ENCODE assay signal across 34 cellular contexts in genomic region chr16:212999-213398, GRCh38. TPM values are rescaled to one million over a fixed set of nuclear protein-coding genes. Genes with fewer than 3 reads are reported as not detected.
DNase-seq lines count a peak whose midpoint lies in the region; ATAC-seq and TF ChIP-seq lines count a peak whose summit lies in the region.
"Had no signal": no experiment of that assay in that cellular context is flagged by ENCODE, and none has a peak within 500 bp of the region (broad histone marks: within the 10 kb centered on the region; RNA-seq: fewer than 3 reads in every experiment).

No MANE protein-coding gene starts in this region.

- peaks cover 0 to 100% (median 99%) of the 10 kb centered on the region in 9 donors for H3K36me3 ChIP-seq in heart left ventricle

- intact Hi-C loops in heart left ventricle (cut with DNase I) (no loop called here), cardiac septum (cut with DNase I) (no loop called here)

- H3K4me1 Mint-ChIP-seq in stimulated activated effector memory CD8-positive, alpha-beta T cell treated with anti-CD3 and anti-CD28 coated beads, Interleukin-12 subunit alpha, Interleukin-12 subunit beta, amount 100 ng/mL, for 72 hours, result peaks cover 5% of the 10 kb centered on the region
- H3K4me1 Mint-ChIP-seq: activated CD4-positive, alpha-beta memory T cell treated with anti-CD3 and anti-CD28 coated beads, Interleukin-2, amount 10 ng/mL, durations not matched to agents 7 days and 5 days had no signal

- H3K4me1 ChIP-seq in heart left ventricle, result peaks cover 0 to 20% (median 7%) of the 10 kb centered on the region in 12 donors
- H3K4me1 ChIP-seq: breast epithelium, Caco-2, colonic mucosa, upper lobe of right lung had no signal

- TF ChIP-seq CTCF in heart left ventricle (IDR thresholded peaks at IDR 0.05), result no peak

- H3K9me3 ChIP-seq in heart left ventricle, result no peaks in the 10 kb centered on the region
- H3K9me3 ChIP-seq: breast epithelium, Caco-2, colonic mucosa, upper lobe of right lung had no signal

- DNase-seq in heart left ventricle, result no peak
- no peak for DNase-seq in cardiac septum (ENCODE audit: low spot score)
- DNase-seq in astrocyte of the hippocampus (ENCODE audit: low read depth, low spot score), result peak; percentile 30
- DNase-seq in iris pigment epithelial cell (ENCODE audit: low read depth), result peak; percentile 41
- DNase-seq in stimulated activated effector memory CD8-positive, alpha-beta T cell treated with anti-CD3 and anti-CD28 coated beads, Interleukin-12 subunit alpha, Interleukin-12 subunit beta, amount 100 ng/mL, for 72 hours (ENCODE audit: low spot score in 2 of 2), result no peak
- DNase-seq in NCI-H128 (lab: John Stamatoyannopoulos, UW; ENCODE audit: unreplicated experiment), result no peak
- no peak for DNase-seq in GM03348 (ENCODE audit: low spot score)
- no peak for DNase-seq in islet precursor cell
- DNase-seq: activated CD4-positive, alpha-beta memory T cell treated with anti-CD3 and anti-CD28 coated beads, Interleukin-2, amount 10 ng/mL, durations not matched to agents 7 days and 5 days; activated CD4-positive, CD25-positive, alpha-beta regulatory T cell; activated effector memory CD4-positive, alpha-beta T cell treated with anti-CD3 and anti-CD28 coated beads, Interleukin-2, amount 50 U/mL, for 16 hours; activated naive CD8-positive, alpha-beta T cell treated with anti-CD3 and anti-CD28 coated beads, Interleukin-2, amount 50 U/mL, for 24 hours; C1 segment of cervical spinal cord; Caco-2; colonic mucosa; effector CD8-positive, alpha-beta T cell; foreskin fibroblast; GDM1; immature natural killer cell; naive thymus-derived CD8-positive, alpha-beta T cell; NCI-H1417; NCI-H2029 treated with DMSO at 0.1 percent for 48 hours; NCI-H2227 treated with DMSO at 0.1 percent for 48 hours; occipital lobe; small intestine; stimulated activated CD4-positive, alpha-beta T cell treated with anti-CD3 and anti-CD28 coated beads, Interleukin-2, amount 100 ng/mL, for 24 hours; T-helper 1 cell; upper lobe of right lung had no signal

- peak overlapping the region; percentile 72 for H3K27ac Mint-ChIP-seq in stimulated activated effector memory CD8-positive, alpha-beta T cell treated with anti-CD3 and anti-CD28 coated beads, Interleukin-12 subunit alpha, Interleukin-12 subunit beta, amount 100 ng/mL, for 72 hours
- H3K27ac Mint-ChIP-seq: activated CD4-positive, alpha-beta memory T cell treated with anti-CD3 and anti-CD28 coated beads, Interleukin-2, amount 10 ng/mL, durations not matched to agents 7 days and 5 days; activated naive CD8-positive, alpha-beta T cell treated with anti-CD3 and anti-CD28 coated beads, Interleukin-2, amount 50 U/mL, for 24 hours had no signal

- peaks cover 100% of the 10 kb centered on the region for H3K36me3 Mint-ChIP-seq in stimulated activated effector memory CD8-positive, alpha-beta T cell treated with anti-CD3 and anti-CD28 coated beads, Interleukin-12 subunit alpha, Interleukin-12 subunit beta, amount 100 ng/mL, for 72 hours

- peak overlapping the region in 5 of 12 donors; percentile 15 to 42 (median 21) for H3K27ac ChIP-seq in heart left ventricle
- H3K27ac ChIP-seq: breast epithelium, colonic mucosa, hepatocyte, upper lobe of right lung had no signal

- peak in 3 of 4 donors; percentile 53 to 80 (median 73) for ATAC-seq in heart left ventricle
- ATAC-seq in stimulated activated effector memory CD8-positive, alpha-beta T cell treated with anti-CD3 and anti-CD28 coated beads, Interleukin-12 subunit alpha, Interleukin-12 subunit beta, amount 100 ng/mL, for 72 hours, result no peak
- ATAC-seq: activated naive CD8-positive, alpha-beta T cell treated with anti-CD3 and anti-CD28 coated beads, Interleukin-2, amount 50 U/mL, for 24 hours; naive thymus-derived CD8-positive, alpha-beta T cell; upper lobe of right lung had no signal

- H3K4me3 Mint-ChIP-seq in stimulated activated effector memory CD8-positive, alpha-beta T cell treated with anti-CD3 and anti-CD28 coated beads, Interleukin-12 subunit alpha, Interleukin-12 subunit beta, amount 100 ng/mL, for 72 hours, result no peak overlapping the region
- H3K4me3 Mint-ChIP-seq: activated CD4-positive, alpha-beta memory T cell treated with anti-CD3 and anti-CD28 coated beads, Interleukin-2, amount 10 ng/mL, durations not matched to agents 7 days and 5 days; activated naive CD8-positive, alpha-beta T cell treated with anti-CD3 and anti-CD28 coated beads, Interleukin-2, amount 50 U/mL, for 24 hours; immature natural killer cell; naive thymus-derived CD8-positive, alpha-beta T cell had no signal

- TF ChIP-seq POLR2A in heart left ventricle (IDR thresholded peaks at IDR 0.05), result no peak

- 81 to 89% (median 85%) methylated on average over 3 of the region's 3 CpGs for WGBS in heart left ventricle, 4 donors

- no peaks in the 10 kb centered on the region for H3K9me3 Mint-ChIP-seq in stimulated activated effector memory CD8-positive, alpha-beta T cell treated with anti-CD3 and anti-CD28 coated beads, Interleukin-12 subunit alpha, Interleukin-12 subunit beta, amount 100 ng/mL, for 72 hours
- H3K9me3 Mint-ChIP-seq: activated CD4-positive, alpha-beta memory T cell treated with anti-CD3 and anti-CD28 coated beads, Interleukin-2, amount 10 ng/mL, durations not matched to agents 7 days and 5 days; activated naive CD8-positive, alpha-beta T cell treated with anti-CD3 and anti-CD28 coated beads, Interleukin-2, amount 50 U/mL, for 24 hours; immature natural killer cell; naive thymus-derived CD8-positive, alpha-beta T cell had no signal

- no peaks in the 10 kb centered on the region for H3K27me3 ChIP-seq in heart left ventricle
- H3K27me3 ChIP-seq: breast epithelium, colonic mucosa, hepatocyte, upper lobe of right lung had no signal

- H3K4me3 ChIP-seq in heart left ventricle, result no peak overlapping the region
- H3K4me3 ChIP-seq: breast epithelium, colonic mucosa, hepatocyte, upper lobe of right lung had no signal

RNA-seq across cellular contexts. Expression of gene LUC7L, which starts 16.2 kb away (rescaled TPM):
- total RNA-seq in heart left ventricle (10 to 100 TPM; 12.5 to 26.8 (median 19.4) TPM), cardiac septum (30.9 TPM)
- 10 to 100 TPM; 17.7 to 47.5 TPM for polyA plus RNA-seq in heart left ventricle

RNA-seq across cellular contexts. Expression of gene FAM234A, which starts 21.6 kb away (rescaled TPM):
- 100 to 1,000 TPM; 132 to 201 (median 148) TPM for total RNA-seq in heart left ventricle
- polyA plus RNA-seq in heart left ventricle, result 100 to 1,000 TPM; 110 to 124 TPM
- total RNA-seq in cardiac septum, result 137 TPM

RNA-seq across cellular contexts. Expression of gene HBQ1, which starts 32.7 kb away (rescaled TPM):
- total RNA-seq in heart left ventricle (not detected), cardiac septum (not detected)
- not detected for polyA plus RNA-seq in heart left ventricle
- total RNA-seq: activated CD4-positive, alpha-beta memory T cell treated with anti-CD3 and anti-CD28 coated beads, Interleukin-2, amount 10 ng/mL, durations not matched to agents 7 days and 5 days; breast epithelium; colonic mucosa; hepatocyte; HT-29; naive thymus-derived CD8-positive, alpha-beta T cell; subcutaneous adipose tissue; upper lobe of right lung had no signal
- polyA plus RNA-seq: esophagus, liver, small intestine had no signal

RNA-seq across cellular contexts. Expression of gene HBA1, which starts 36.5 kb away (rescaled TPM):
- total RNA-seq in heart left ventricle, result 1,000 to 10,000 TPM in 1 of 9 donors, 100 to 1,000 TPM in 7, 10 to 100 TPM in 1; 74.1 to 1,031 (median 259) TPM
- 10 to 100 TPM in 1 of 2 donors, 1 to 10 TPM in 1; 1.8 to 32.6 TPM for polyA plus RNA-seq in heart left ventricle
- total RNA-seq in cardiac septum, result 780 TPM
- total RNA-seq: activated CD4-positive, alpha-beta memory T cell treated with anti-CD3 and anti-CD28 coated beads, Interleukin-2, amount 10 ng/mL, durations not matched to agents 7 days and 5 days; hepatocyte; HT-29; naive thymus-derived CD8-positive, alpha-beta T cell had no signal
- polyA plus RNA-seq: hepatocyte had no signal

RNA-seq across cellular contexts. Expression of gene HBA2, which starts 40.3 kb away (rescaled TPM):
- total RNA-seq in heart left ventricle (1,000 to 10,000 TPM in 2 of 9 donors, 100 to 1,000 TPM in 4, 10 to 100 TPM in 3; 47.9 to 2,038 (median 162) TPM), cardiac septum (487 TPM)
- 10 to 100 TPM in 1 of 2 donors, 1 to 10 TPM in 1; 3.6 to 90.1 TPM for polyA plus RNA-seq in heart left ventricle
- total RNA-seq: activated CD4-positive, alpha-beta memory T cell treated with anti-CD3 and anti-CD28 coated beads, Interleukin-2, amount 10 ng/mL, durations not matched to agents 7 days and 5 days; hepatocyte; HT-29; naive thymus-derived CD8-positive, alpha-beta T cell had no signal
- polyA plus RNA-seq: hepatocyte had no signal

Comparison
In these comparisons a context has a peak if more than half of its experiments do, and no peak if none do; other contexts are left out.
1. DNase-seq: peak in astrocyte of the hippocampus (single experiment) and iris pigment epithelial cell (single experiment); none in heart left ventricle (0 of 5), cardiac septum (single experiment), stimulated activated effector memory CD8-positive, alpha-beta T cell treated with anti-CD3 and anti-CD28 coated beads, Interleukin-12 subunit alpha, Interleukin-12 subunit beta, amount 100 ng/mL, for 72 hours (0 of 2), NCI-H128 (single experiment), GM03348 (single experiment) and islet precursor cell (single experiment).